In the genomic region with DNA sequence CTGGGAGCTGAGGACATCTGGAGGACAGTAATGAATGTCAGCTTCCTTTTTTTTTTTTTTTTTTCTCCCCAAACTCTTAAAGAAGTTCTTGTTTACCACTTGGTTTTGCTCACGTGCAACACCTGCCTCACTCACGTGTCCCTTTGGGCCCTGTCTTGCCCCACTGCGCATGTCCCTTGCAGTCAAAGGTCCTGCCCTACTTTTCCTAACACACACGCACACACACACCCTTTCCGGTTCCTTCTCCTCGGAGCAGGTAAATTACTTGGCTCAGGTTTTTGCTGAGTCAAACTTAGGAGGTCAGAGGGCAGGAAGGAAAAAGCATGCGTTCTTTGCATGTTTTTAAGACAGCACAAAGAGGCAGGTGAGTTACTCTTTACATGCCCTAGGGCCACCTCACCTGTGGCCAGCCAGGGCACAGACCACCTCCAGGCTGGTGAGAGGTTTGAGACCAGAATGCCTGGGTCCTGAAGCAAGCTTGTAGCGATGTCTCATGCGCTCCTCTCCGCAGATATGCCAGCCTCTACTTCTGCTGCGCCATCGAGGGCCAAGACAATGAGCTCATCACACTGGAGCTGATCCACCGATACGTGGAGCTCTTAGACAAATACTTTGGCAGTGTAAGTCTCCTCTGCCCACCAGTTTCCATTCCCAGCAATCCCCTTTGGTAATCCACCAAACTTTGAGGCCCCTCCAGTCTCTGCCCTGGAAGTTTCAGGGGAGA, we compare ENCODE assay signal across 23 cellular contexts. TPM values are rescaled to one million over a fixed set of nuclear protein-coding genes. Genes with fewer than 3 reads are reported as not detected.
DNase-seq lines count a peak whose midpoint lies in the region; ATAC-seq, FAIRE-seq and TF ChIP-seq lines count a peak whose summit lies in the region.
"Had no signal": no experiment of that assay in that cellular context is flagged by ENCODE, and none has a peak within 500 bp of the region (broad histone marks: within the 10 kb centered on the region; RNA-seq: fewer than 3 reads in every experiment).

No MANE protein-coding gene starts in this region.

- H3K27me3 ChIP-seq in PC-9 (ENCODE audit: insufficient read depth, low read depth) (no peaks in the 10 kb centered on the region), small intestine (ENCODE audit: control insufficient read depth in 2 of 2, insufficient read depth in 2 of 2, low read length in 2 of 2) (peaks cover 0 to 2% of the 10 kb centered on the region in 2 donors), tibial nerve (peaks cover 0 to 23% of the 10 kb centered on the region in 2 donors)

- H2AFZ ChIP-seq in PC-9, result no peak overlapping the region

- H3F3A ChIP-seq in PC-9 (ENCODE audit: insufficient read depth, low read depth), result peaks cover 50% of the 10 kb centered on the region

- no peak for FAIRE-seq in small intestine (lab: Jason Lieb, UNC)
- FAIRE-seq: TTC549 had no signal

- DNase-seq in activated naive CD4-positive, alpha-beta T cell (lab: John Stamatoyannopoulos, UW), result no peak
- peak; percentile 58 to 92 for DNase-seq in PC-9
- DNase-seq in epithelial cell of esophagus (ENCODE audit: low read depth), result peak; percentile 74
- peak; percentile 90 for DNase-seq in small intestine
- DNase-seq in tibial nerve (ENCODE audit: low spot score in 2 of 2), result no peak
- DNase-seq: activated CD4-positive, alpha-beta T cell treated with anti-CD3 and anti-CD28 coated beads, Interleukin-2, amount 50 U/mL, for 1 hour; activated T-cell treated with anti-CD3 and anti-CD28 coated beads, Interleukin-2, amount 50 U/mL, for 1 hour; CD8-positive, alpha-beta T cell; effector CD4-positive, alpha-beta T cell; heart right ventricle; left cardiac atrium; NCI-H187 treated with DMSO at 0.1 percent for 48 hours; NCI-H510A; stimulated activated naive B cell treated with anti-CD40 and anti-IgM and Interleukin-4, amounts not matched to agents 10 μg/mL and 1 μg/mL and 100 μg/mL, for 72 hours had no signal

- no TSS peak for BruUV-seq in PC-9 (replicated peaks; lab: Mats Ljungman, UMichigan)

- no peak for TF ChIP-seq EP300 in tibial nerve (IDR thresholded peaks at IDR 0.05)

- H3K4me1 ChIP-seq in PC-9 (replicated peaks; ENCODE audit: insufficient read depth) (peaks cover 67% of the 10 kb centered on the region), small intestine (ENCODE audit: control insufficient read depth in 2 of 2, insufficient read depth in 1 of 2, low read depth in 1 of 2, low read length in 1 of 2) (peaks cover 0 to 8% of the 10 kb centered on the region in 2 donors), tibial nerve (peaks cover 0 to 16% (median 9%) of the 10 kb centered on the region in 4 donors)

- 0 out of 2 replicates have a peak overlapping the region, but pooled peaks have one; percentile 20 for H3K4me3 ChIP-seq in PC-9
- H3K4me3 ChIP-seq in epithelial cell of esophagus (ENCODE audit: low read length), result no peak overlapping the region
- no peak overlapping the region for H3K4me3 ChIP-seq in small intestine (ENCODE audit: low read depth in 1 of 2, low read length in 2 of 2)
- no peak overlapping the region for H3K4me3 ChIP-seq in tibial nerve
- H3K4me3 ChIP-seq: cardiac muscle cell, heart right ventricle, prostate gland had no signal

- ATAC-seq in GM18511 (IDR thresholded peaks at IDR 0.05; ENCODE audit: unreplicated experiment) (no peak), HG03045 (IDR thresholded peaks at IDR 0.05; ENCODE audit: unreplicated experiment) (no peak)
- ATAC-seq: CD8-positive, alpha-beta T cell; heart right ventricle; left cardiac atrium; stimulated activated naive B cell treated with anti-CD40 and anti-IgM and Interleukin-4, amounts not matched to agents 10 μg/mL and 1 μg/mL and 100 μg/mL, for 72 hours had no signal

- H3K4me1 Mint-ChIP-seq in activated naive CD4-positive, alpha-beta T cell treated with anti-CD3 and anti-CD28 coated beads, Interleukin-2, amount 50 U/mL, for 24 hours, result peaks cover 13% of the 10 kb centered on the region

- CTCF ChIA-PET in PC-9 (lab: Charles Lee), result interaction anchor here (0.5 to 1.2 kb wide), 2 partner anchors 13 to 72 kb away, joined by 4 to 14 read pairs; no protein-coding TSS in a partner anchor

- no peak for TF ChIP-seq CTCF in PC-9 (conservative IDR thresholded peaks at IDR 0.05)
- TF ChIP-seq CTCF in epithelial cell of esophagus (IDR thresholded peaks at IDR 0.05; ENCODE audit: insufficient read depth, low read depth, low read length, missing control alignments), result no peak
- no peak for TF ChIP-seq CTCF in tibial nerve (IDR thresholded peaks at IDR 0.05)

- H3K9me3 Mint-ChIP-seq in activated naive CD4-positive, alpha-beta T cell treated with anti-CD3 and anti-CD28 coated beads, Interleukin-2, amount 50 U/mL, for 24 hours, result no peaks in the 10 kb centered on the region
- H3K9me3 Mint-ChIP-seq: CD8-positive, alpha-beta T cell had no signal

- intact Hi-C loops in PC-9 (cut with micrococcal nuclease; ENCODE audit: unreplicated experiment), result no loop called here

- no peaks in the 10 kb centered on the region for H3K9me3 ChIP-seq in PC-9 (ENCODE audit: insufficient read depth, low read depth)
- no peaks in the 10 kb centered on the region for H3K9me3 ChIP-seq in small intestine (ENCODE audit: control insufficient read depth, low read depth)
- H3K9me3 ChIP-seq in tibial nerve, result no peaks in the 10 kb centered on the region
- H3K9me3 ChIP-seq: heart right ventricle, prostate gland had no signal

- H3K4me2 ChIP-seq in PC-9, result peak overlapping the region; percentile 97

- H3K27ac ChIP-seq in PC-9 (peak overlapping the region; percentile 75), small intestine (ENCODE audit: low read depth in 1 of 2, low read length in 1 of 2) (no peak overlapping the region), tibial nerve (no peak overlapping the region)
- H3K27ac ChIP-seq: cardiac muscle cell, heart right ventricle, prostate gland had no signal

- H3K4me3 Mint-ChIP-seq in activated naive CD4-positive, alpha-beta T cell treated with anti-CD3 and anti-CD28 coated beads, Interleukin-2, amount 50 U/mL, for 24 hours, result no peak overlapping the region
- H3K4me3 Mint-ChIP-seq: CD8-positive, alpha-beta T cell; stimulated activated naive B cell treated with anti-CD40 and anti-IgM and Interleukin-4, amounts not matched to agents 10 μg/mL and 1 μg/mL and 100 μg/mL, for 72 hours had no signal

- peaks cover 3% of the 10 kb centered on the region for H3K36me3 Mint-ChIP-seq in activated naive CD4-positive, alpha-beta T cell treated with anti-CD3 and anti-CD28 coated beads, Interleukin-2, amount 50 U/mL, for 24 hours

- H3K36me3 ChIP-seq in PC-9 (ENCODE audit: low read depth) (peaks cover 13% of the 10 kb centered on the region), small intestine (ENCODE audit: control insufficient read depth in 2 of 2, insufficient read depth in 2 of 2, low read length in 2 of 2) (peaks cover 11 to 12% of the 10 kb centered on the region in 2 donors), tibial nerve (peaks cover 3 to 53% (median 6%) of the 10 kb centered on the region in 3 donors)
- H3K36me3 ChIP-seq: cardiac muscle cell, prostate gland had no signal

- H3K27ac Mint-ChIP-seq in activated naive CD4-positive, alpha-beta T cell treated with anti-CD3 and anti-CD28 coated beads, Interleukin-2, amount 50 U/mL, for 24 hours, result peak overlapping the region; percentile 51
- H3K27ac Mint-ChIP-seq: CD8-positive, alpha-beta T cell; stimulated activated naive B cell treated with anti-CD40 and anti-IgM and Interleukin-4, amounts not matched to agents 10 μg/mL and 1 μg/mL and 100 μg/mL, for 72 hours had no signal

- peaks cover 1% of the 10 kb centered on the region for H3K27me3 Mint-ChIP-seq in activated naive CD4-positive, alpha-beta T cell treated with anti-CD3 and anti-CD28 coated beads, Interleukin-2, amount 50 U/mL, for 24 hours

- POLR2A ChIA-PET in PC-9 (lab: Charles Lee; ENCODE audit: unreplicated experiment), result interaction anchor here (0.6 kb wide), 5 partner anchors 9 to 94 kb away, joined by 3 to 8 read pairs (median 7); no protein-coding TSS in a partner anchor

- H3K9me2 ChIP-seq in PC-9 (ENCODE audit: insufficient read depth), result no peaks in the 10 kb centered on the region

- no peaks in the 10 kb centered on the region for H4K20me1 ChIP-seq in PC-9 (ENCODE audit: insufficient read depth)

- no peak for TF ChIP-seq POLR2A in tibial nerve (IDR thresholded peaks at IDR 0.05)

- WGBS in small intestine, 3 donors, result 55 to 72% (median 65%) methylated on average over 14 of the region's 14 CpGs
- WGBS in tibial nerve, 2 donors, result 82 to 84% methylated on average over 14 of the region's 14 CpGs

- H3K79me2 ChIP-seq in PC-9 (ENCODE audit: low read depth), result peaks cover 40% of the 10 kb centered on the region

RNA-seq across cellular contexts. Expression of a gene that starts 2.8 kb away (rescaled TPM):
- 227 and 308 TPM in 2 replicates for total RNA-seq in PC-9 (2021)
- 100 to 1,000 TPM in 1 of 3 donors, 10 to 100 TPM in 2; 79.7 to 134 (median 94.8) TPM for polyA plus RNA-seq in small intestine
- 10 to 100 TPM; 14.5 to 35.4 (median 22.7) TPM for total RNA-seq in tibial nerve

RNA-seq across cellular contexts. Expression of a gene that starts 8.3 kb away (rescaled TPM):
- total RNA-seq in PC-9 (2021), result 2.1 and 2.3 TPM in 2 replicates
- under 1 TPM in 1 of 3 donors, not detected in 2; 0.49 TPM for polyA plus RNA-seq in small intestine
- 1 to 10 TPM in 1 of 4 donors, not detected in 3; 1.0 TPM for total RNA-seq in tibial nerve
- total RNA-seq: CD8-positive, alpha-beta T cell; heart right ventricle; left cardiac atrium; ureter had no signal

RNA-seq across cellular contexts. Expression of a gene that starts 23.1 kb away (rescaled TPM):
- not detected in 2 replicates for total RNA-seq in PC-9 (2021)
- under 1 TPM in 1 of 3 donors, not detected in 2; 0.04 TPM for polyA plus RNA-seq in small intestine
- total RNA-seq in tibial nerve, result not detected
- total RNA-seq: CD8-positive, alpha-beta T cell; Daoy; heart right ventricle; left cardiac atrium; prostate gland; ureter had no signal
- polyA plus RNA-seq: cardiac muscle cell, heart right ventricle had no signal

RNA-seq across cellular contexts. Expression of a gene that starts 30.1 kb away (rescaled TPM):
- total RNA-seq in PC-9 (2021), result 36.2 and 45.8 TPM in 2 replicates
- 10 to 100 TPM in 1 of 3 donors, 1 to 10 TPM in 2; 2.2 to 35.4 (median 3.2) TPM for polyA plus RNA-seq in small intestine
- 10 to 100 TPM in 2 of 4 donors, 1 to 10 TPM in 2; 3.3 to 13.9 (median 8.1) TPM for total RNA-seq in tibial nerve
- total RNA-seq: SK-MEL-5 had no signal

RNA-seq across cellular contexts. Expression of a gene that starts 43.8 kb away (rescaled TPM):
- not detected in 2 replicates for total RNA-seq in PC-9 (2021)
- 10 to 100 TPM; 15.4 to 63.3 (median 58.9) TPM for polyA plus RNA-seq in small intestine
- not detected for total RNA-seq in tibial nerve
- total RNA-seq: cardiac muscle cell; CD8-positive, alpha-beta T cell; Daoy; heart right ventricle; left cardiac atrium; prostate gland; SK-MEL-5; ureter had no signal
- polyA plus RNA-seq: cardiac muscle cell, heart right ventricle had no signal

Comparison
In these comparisons a context has a peak if more than half of its experiments do, and no peak if none do; other contexts are left out.
1. DNase-seq: peak in PC-9 (2 of 2), epithelial cell of esophagus (single experiment) and small intestine (single experiment); none in activated naive CD4-positive, alpha-beta T cell (0 of 4) and tibial nerve (0 of 2).